16 cellular contexts compared by ENCODE assay signal in genomic region chr18:7871560-7872456, GRCh38.
DNase-seq lines count a peak whose midpoint lies in the region; ATAC-seq and TF ChIP-seq lines count a peak whose summit lies in the region.
"Had no signal": no experiment of that assay in that cellular context is flagged by ENCODE, and none has a peak within 500 bp of the region (broad histone marks: within the 10 kb centered on the region; RNA-seq: fewer than 3 reads in every experiment).

No MANE protein-coding gene starts in this region.

- no peaks in the 10 kb centered on the region for H3K27me3 Mint-ChIP-seq in natural killer cell (ENCODE audit: low read depth in 2 of 2)
- H3K27me3 Mint-ChIP-seq: activated naive CD4-positive, alpha-beta T cell treated with anti-CD3 and anti-CD28 coated beads, Interleukin-2, amount 50 U/mL, for 24 hours; central memory CD8-positive, alpha-beta T cell had no signal

- no peaks in the 10 kb centered on the region for H3K4me1 Mint-ChIP-seq in natural killer cell
- H3K4me1 Mint-ChIP-seq: activated CD4-positive, alpha-beta T cell treated with anti-CD3 and anti-CD28 coated beads for 36 hours; activated naive CD4-positive, alpha-beta T cell treated with anti-CD3 and anti-CD28 coated beads, Interleukin-2, amount 50 U/mL, for 24 hours; central memory CD8-positive, alpha-beta T cell had no signal

- no peak overlapping the region for H3K4me3 Mint-ChIP-seq in natural killer cell
- H3K4me3 Mint-ChIP-seq: activated CD4-positive, alpha-beta T cell treated with anti-CD3 and anti-CD28 coated beads for 36 hours; activated naive CD4-positive, alpha-beta T cell treated with anti-CD3 and anti-CD28 coated beads, Interleukin-2, amount 50 U/mL, for 24 hours; central memory CD8-positive, alpha-beta T cell; T-helper 2 cell treated with Interferon-gamma antibody and Interleukin-4, amounts not matched to agents 5 μg/mL and 100 μg/mL, for 36 hours had no signal

- ATAC-seq in sciatic nerve: peak; percentile 34
- no peak for ATAC-seq in natural killer cell
- ATAC-seq in HG03460 (IDR thresholded peaks at IDR 0.05; ENCODE audit: unreplicated experiment): no peak
- ATAC-seq: activated CD4-positive, alpha-beta T cell treated with anti-CD3 and anti-CD28 coated beads for 36 hours had no signal

- H3K27ac Mint-ChIP-seq in natural killer cell: no peak overlapping the region
- H3K27ac Mint-ChIP-seq: activated CD4-positive, alpha-beta T cell treated with anti-CD3 and anti-CD28 coated beads for 36 hours; activated naive CD4-positive, alpha-beta T cell treated with anti-CD3 and anti-CD28 coated beads, Interleukin-2, amount 50 U/mL, for 24 hours; T-helper 2 cell treated with Interferon-gamma antibody and Interleukin-4, amounts not matched to agents 5 μg/mL and 100 μg/mL, for 36 hours had no signal

- TF ChIP-seq CTCF in RWPE1 (conservative IDR thresholded peaks at IDR 0.05; ENCODE audit: low read depth) (no peak), natural killer cell (IDR thresholded peaks at IDR 0.05) (no peak)

- CTCF ChIA-PET in RWPE1 (lab: Yijun Ruan, JAX): interaction anchor here (0.6 kb wide), 1 partner anchor 112 kb away, joined by 3 read pairs; no protein-coding TSS in a partner anchor

- H3K27ac ChIP-seq in RWPE1: peak overlapping the region; percentile 70
- H3K27ac ChIP-seq: BLaER1, spleen had no signal

- peaks cover 8% of the 10 kb centered on the region for H3K36me3 Mint-ChIP-seq in natural killer cell
- H3K36me3 Mint-ChIP-seq: activated naive CD4-positive, alpha-beta T cell treated with anti-CD3 and anti-CD28 coated beads, Interleukin-2, amount 50 U/mL, for 24 hours had no signal

- POLR2A ChIA-PET in RWPE1 (lab: Yijun Ruan, JAX; ENCODE audit: low non-redundant PET): interaction anchor here (0.7 kb wide), 1 partner anchor 15 kb away, joined by 3 read pairs; no protein-coding TSS in a partner anchor

- peaks cover 4 to 13% of the 10 kb centered on the region in 2 donors for H3K9me3 Mint-ChIP-seq in natural killer cell

- DNase-seq in EH (ENCODE audit: low read depth) (peak; percentile 17), RWPE1 (ENCODE audit: low spot score) (peak; percentile 66), foreskin melanocyte (peak; percentile 54), sciatic nerve (ENCODE audit: low spot score) (no peak), 8988T (no peak), natural killer cell (no peak), NCI-H1105 treated with DMSO at 0.1 percent for 48 hours (lab: John Stamatoyannopoulos, UW) (no peak)
- DNase-seq: activated CD4-positive, alpha-beta T cell treated with anti-CD3 and anti-CD28 coated beads for 36 hours; activated T-cell treated with anti-CD3 and anti-CD28 coated beads for 4 hours; DND-41; spleen had no signal

- intact Hi-C loops in sciatic nerve (cut with DNase I): no loop called here
- intact Hi-C loops in natural killer cell (cut with micrococcal nuclease): no loop called here

Comparison
In these comparisons a context has a peak if more than half of its experiments do, and no peak if none do; other contexts are left out.
1. DNase-seq: peak in EH (single experiment), RWPE1 (single experiment) and foreskin melanocyte (single experiment); none in sciatic nerve (single experiment), 8988T (single experiment), natural killer cell (single experiment) and NCI-H1105 treated with DMSO at 0.1 percent for 48 hours (single experiment).